In genomic region chr3:150607267-150608065, GRCh38 we compare ENCODE assay signal across 1 cellular context.
TF ChIP-seq lines count a peak whose summit lies in the region.

No MANE protein-coding gene starts in this region.

TF ChIP-seq in IMR-90, 13 proteins besides CTCF, POLR2A, EP300 and RAD21 (continued from another document):
- TF ChIP-seq BHLHE40 (IDR thresholded peaks at IDR 0.05; ENCODE audit: low read depth, low read length) (no peak), CHD1 (IDR thresholded peaks at IDR 0.05; ENCODE audit: low read depth, low read length) (no peak), RFX5 (IDR thresholded peaks at IDR 0.05; ENCODE audit: low read depth, low read length) (no peak)
